ENCODE assay signal across 29 cellular contexts in the genomic region with DNA sequence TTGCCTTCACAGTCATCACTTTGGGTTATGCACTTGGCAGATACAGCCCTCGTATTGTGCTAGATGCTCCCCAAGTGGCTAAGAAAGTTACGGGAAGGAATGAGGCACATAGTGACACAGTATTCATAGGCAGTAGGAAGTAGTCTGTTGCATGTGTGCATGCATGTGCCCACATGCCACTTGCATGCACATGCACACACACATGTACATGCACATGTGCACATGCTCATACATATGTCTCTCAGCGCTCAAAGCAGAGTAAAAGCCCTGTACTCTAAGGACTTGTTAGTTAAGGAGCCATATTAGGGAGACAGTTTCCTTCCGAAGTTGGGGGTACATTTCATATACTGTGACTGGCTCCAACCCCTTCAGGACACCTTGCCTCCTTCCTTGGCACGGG.
"Had no signal": no experiment of that assay in that cellular context is flagged by ENCODE, and none has a peak within 500 bp of the region (broad histone marks: within the 10 kb centered on the region; RNA-seq: fewer than 3 reads in every experiment).

No MANE protein-coding gene starts in this region.

- FAIRE-seq: urothelium cell line had no signal

- H3K4me3 ChIP-seq: stomach, suprapubic skin, testis, thoracic aorta, thyroid gland, tibial artery, tibial nerve, transverse colon, upper lobe of left lung, upper lobe of right lung, uterus, vagina had no signal

- H3K9me3 ChIP-seq: stomach, suprapubic skin, testis, thoracic aorta, thyroid gland, tibial artery, tibial nerve, transverse colon, upper lobe of left lung, upper lobe of right lung, uterus, vagina had no signal

- H3K36me3 ChIP-seq: stomach, suprapubic skin, thoracic aorta, thyroid gland, tibial artery, transverse colon, upper lobe of left lung, upper lobe of right lung, uterus, vagina had no signal

- DNase-seq: stimulated activated CD4-positive, alpha-beta T cell treated with anti-CD3 and anti-CD28 coated beads, Interleukin-2, amount 100 ng/mL, for 48 hours; stimulated activated CD4-positive, alpha-beta T cell treated with anti-CD3 and anti-CD28 coated beads, Interleukin-4, amount 100 ng/mL, for 1 hour; stimulated activated CD4-positive, alpha-beta T cell treated with anti-CD3 and anti-CD28 coated beads, Interleukin-4, amount 100 ng/mL, for 24 hours; stimulated activated CD4-positive, alpha-beta T cell treated with anti-CD3 and anti-CD28 coated beads, Interleukin-4, amount 100 ng/mL, for 4 hours; stimulated activated CD8-positive, alpha-beta memory T cell treated with anti-CD3 and anti-CD28 coated beads, Interleukin-4, amount 100 ng/mL, for 48 hours; stimulated activated naive B cell treated with anti-CD40 and anti-IgM and Interleukin-4, amounts not matched to agents 10 μg/mL and 1 μg/mL and 100 μg/mL, for 72 hours; stimulated activated naive CD4-positive, alpha-beta T cell; stimulated activated naive CD4-positive, alpha-beta T cell treated with Interleukin-2 at 50 U/mL for 16 hours; stimulated activated naive CD8-positive, alpha-beta T cell treated with anti-CD3 and anti-CD28 coated beads, Interleukin-15, amount 100 ng/mL, for 72 hours; stimulated activated naive CD8-positive, alpha-beta T cell treated with anti-CD3 and anti-CD28 coated beads, Interleukin-15, Interleukin-2, amounts not matched to agents 100 U/mL and 50 U/mL, for 24 hours; stomach; substantia nigra; testis; thyroid gland; tibial artery; transverse colon; trophoblast cell; upper lobe of left lung; upper lobe of right lung; uterus had no signal

- H3K27me3 ChIP-seq: stomach, suprapubic skin, testis, thyroid gland, tibial artery, tibial nerve, transverse colon, upper lobe of left lung, upper lobe of right lung, uterus, vagina had no signal

- H3K4me3 Mint-ChIP-seq: stimulated activated effector memory CD8-positive, alpha-beta T cell treated with anti-CD3 and anti-CD28 coated beads, Interleukin-12 subunit alpha, Interleukin-12 subunit beta, amount 100 ng/mL, for 72 hours; stimulated activated memory B cell treated with anti-CD40 and anti-IgM and Interleukin-4, amounts not matched to agents 10 μg/mL and 1 μg/mL and 100 μg/mL, for 72 hours; stimulated activated naive B cell treated with anti-CD40 and anti-IgM and Interleukin-4, amounts not matched to agents 10 μg/mL and 1 μg/mL and 100 μg/mL, for 72 hours; stimulated activated naive CD8-positive, alpha-beta T cell treated with anti-CD3 and anti-CD28 coated beads, Interleukin-15, amount 100 ng/mL, for 72 hours; stimulated activated naive CD8-positive, alpha-beta T cell treated with anti-CD3 and anti-CD28 coated beads, Interleukin-15, Interleukin-2, amounts not matched to agents 100 ng/mL and 50 ng/mL, for 24 hours; type B pancreatic cell had no signal

- ATAC-seq: stimulated activated effector memory CD8-positive, alpha-beta T cell treated with anti-CD3 and anti-CD28 coated beads, Interleukin-12 subunit alpha, Interleukin-12 subunit beta, amount 100 ng/mL, for 72 hours; stimulated activated memory B cell treated with anti-CD40 and anti-IgM and Interleukin-4, amounts not matched to agents 10 μg/mL and 1 μg/mL and 100 μg/mL, for 72 hours; stimulated activated naive B cell treated with anti-CD40 and anti-IgM and Interleukin-4, amounts not matched to agents 10 μg/mL and 1 μg/mL and 100 μg/mL, for 72 hours; stimulated activated naive CD8-positive, alpha-beta T cell treated with anti-CD3 and anti-CD28 coated beads, Interleukin-15, amount 100 ng/mL, for 72 hours; stimulated activated naive CD8-positive, alpha-beta T cell treated with anti-CD3 and anti-CD28 coated beads, Interleukin-15, Interleukin-2, amounts not matched to agents 100 U/mL and 50 U/mL, for 24 hours; upper lobe of right lung had no signal

- H3K9me3 Mint-ChIP-seq: stimulated activated effector memory CD8-positive, alpha-beta T cell treated with anti-CD3 and anti-CD28 coated beads, Interleukin-12 subunit alpha, Interleukin-12 subunit beta, amount 100 ng/mL, for 72 hours; stimulated activated memory B cell treated with anti-CD40 and anti-IgM and Interleukin-4, amounts not matched to agents 10 μg/mL and 1 μg/mL and 100 μg/mL, for 72 hours; stimulated activated naive B cell treated with anti-CD40 and anti-IgM and Interleukin-4, amounts not matched to agents 10 μg/mL and 1 μg/mL and 100 μg/mL, for 72 hours; stimulated activated naive CD8-positive, alpha-beta T cell treated with anti-CD3 and anti-CD28 coated beads, Interleukin-15, amount 100 ng/mL, for 72 hours; stimulated activated naive CD8-positive, alpha-beta T cell treated with anti-CD3 and anti-CD28 coated beads, Interleukin-15, Interleukin-2, amounts not matched to agents 100 ng/mL and 50 ng/mL, for 24 hours; type B pancreatic cell had no signal

- H3K27ac Mint-ChIP-seq: stimulated activated effector memory CD8-positive, alpha-beta T cell treated with anti-CD3 and anti-CD28 coated beads, Interleukin-12 subunit alpha, Interleukin-12 subunit beta, amount 100 ng/mL, for 72 hours; stimulated activated memory B cell treated with anti-CD40 and anti-IgM and Interleukin-4, amounts not matched to agents 10 μg/mL and 1 μg/mL and 100 μg/mL, for 72 hours; stimulated activated naive B cell treated with anti-CD40 and anti-IgM and Interleukin-4, amounts not matched to agents 10 μg/mL and 1 μg/mL and 100 μg/mL, for 72 hours; stimulated activated naive CD8-positive, alpha-beta T cell treated with anti-CD3 and anti-CD28 coated beads, Interleukin-15, Interleukin-2, amounts not matched to agents 100 ng/mL and 50 ng/mL, for 24 hours; type B pancreatic cell had no signal

- H3K4me1 ChIP-seq: stomach, suprapubic skin, thyroid gland, tibial artery, transverse colon, upper lobe of left lung, upper lobe of right lung, uterus had no signal

- H3K36me3 Mint-ChIP-seq: stimulated activated effector memory CD8-positive, alpha-beta T cell treated with anti-CD3 and anti-CD28 coated beads, Interleukin-12 subunit alpha, Interleukin-12 subunit beta, amount 100 ng/mL, for 72 hours; type B pancreatic cell had no signal

- H3K27me3 Mint-ChIP-seq: stimulated activated memory B cell treated with anti-CD40 and anti-IgM and Interleukin-4, amounts not matched to agents 10 μg/mL and 1 μg/mL and 100 μg/mL, for 72 hours; stimulated activated naive B cell treated with anti-CD40 and anti-IgM and Interleukin-4, amounts not matched to agents 10 μg/mL and 1 μg/mL and 100 μg/mL, for 72 hours; stimulated activated naive CD8-positive, alpha-beta T cell treated with anti-CD3 and anti-CD28 coated beads, Interleukin-15, amount 100 ng/mL, for 72 hours; stimulated activated naive CD8-positive, alpha-beta T cell treated with anti-CD3 and anti-CD28 coated beads, Interleukin-15, Interleukin-2, amounts not matched to agents 100 ng/mL and 50 ng/mL, for 24 hours; type B pancreatic cell had no signal

- H3K27ac ChIP-seq: stomach, suprapubic skin, testis, thoracic aorta, thyroid gland, tibial artery, tibial nerve, transverse colon, upper lobe of left lung, upper lobe of right lung, uterus, vagina had no signal
